In the genomic region with DNA sequence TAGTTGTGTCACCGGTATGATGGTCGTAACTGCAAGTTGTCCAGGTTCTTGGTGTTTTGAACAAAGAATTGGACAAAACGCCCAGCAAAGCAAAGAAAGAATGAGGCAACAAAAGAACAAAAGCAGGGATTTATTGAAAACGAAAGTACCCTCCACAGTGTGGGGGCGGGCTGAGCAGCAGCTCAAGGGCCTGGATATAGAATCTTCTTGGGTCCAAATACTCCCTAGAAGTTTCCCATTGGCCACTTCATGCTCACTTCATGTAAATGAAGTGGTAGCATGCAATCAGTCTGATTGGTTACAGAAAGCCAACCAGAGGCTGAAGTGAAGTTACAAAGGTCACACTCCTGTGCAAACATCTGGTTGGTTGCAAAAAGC, we compare ENCODE assay signal across 24 cellular contexts.
"Had no signal": no experiment of that assay in that cellular context is flagged by ENCODE, and none has a peak within 500 bp of the region (broad histone marks: within the 10 kb centered on the region; RNA-seq: fewer than 3 reads in every experiment).

No MANE protein-coding gene starts in this region.

- H3K9me3 Mint-ChIP-seq: activated naive CD4-positive, alpha-beta T cell treated with anti-CD3 and anti-CD28 coated beads, Interleukin-2, amount 50 U/mL, for 24 hours; activated T-helper 1 cell treated with anti-CD3 and anti-CD28 coated beads, Interleukin-12 subunit alpha, Interleukin-12 subunit beta, Interleukin-2, Interleukin-4 antibody, amounts not matched to agents 30 ng/mL and 10 ng/mL and 1 ng/mL, durations not matched to agents 14 hours and 24 hours and 36 hours; central memory CD8-positive, alpha-beta T cell; T-helper 1 cell treated with Interleukin-12 subunit alpha and Interleukin-12 subunit beta and Interleukin-4 antibody, amounts not matched to agents 30 μg/mL and 1 μg/mL, for 36 hours had no signal

- H3K27ac ChIP-seq: esophagus squamous epithelium, thoracic aorta, vagina had no signal

- H3K4me3 Mint-ChIP-seq: activated CD8-positive, alpha-beta memory T cell treated with anti-CD3 and anti-CD28 coated beads, Interleukin-2, amount 10 ng/mL, durations not matched to agents 7 days and 5 days; activated naive CD4-positive, alpha-beta T cell treated with anti-CD3 and anti-CD28 coated beads, Interleukin-2, amount 50 U/mL, for 24 hours; activated T-helper 1 cell treated with anti-CD3 and anti-CD28 coated beads, Interleukin-12 subunit alpha, Interleukin-12 subunit beta, Interleukin-2, Interleukin-4 antibody, amounts not matched to agents 30 ng/mL and 10 ng/mL and 1 ng/mL, durations not matched to agents 14 hours and 24 hours and 36 hours; central memory CD8-positive, alpha-beta T cell; effector memory CD8-positive, alpha-beta T cell; T-helper 1 cell treated with Interleukin-12 subunit alpha and Interleukin-12 subunit beta and Interleukin-4 antibody, amounts not matched to agents 30 μg/mL and 1 μg/mL, for 36 hours; type B pancreatic cell; WTC11 had no signal

- FAIRE-seq: colon, islet of Langerhans had no signal

- H3K27me3 Mint-ChIP-seq: type B pancreatic cell had no signal

- ATAC-seq: activated CD8-positive, alpha-beta memory T cell treated with anti-CD3 and anti-CD28 coated beads, Interleukin-2, amount 10 ng/mL, durations not matched to agents 7 days and 5 days; effector memory CD8-positive, alpha-beta T cell; gastroesophageal sphincter; WTC11 had no signal

- H3K36me3 ChIP-seq: esophagus squamous epithelium, gastroesophageal sphincter, sigmoid colon, thoracic aorta, vagina had no signal

- DNase-seq: activated CD4-positive, alpha-beta T cell treated with anti-CD3 and anti-CD28 coated beads, Interleukin-2, amount 50 U/mL, for 48 hours; activated CD8-positive, alpha-beta memory T cell treated with anti-CD3 and anti-CD28 coated beads, Interleukin-2, amount 10 ng/mL, durations not matched to agents 7 days and 5 days; activated gamma-delta T cell treated with Interleukin-2 at 50 U/mL for 16 hours; activated T-cell treated with anti-CD3 and anti-CD28 coated beads for 4 hours; anterior cingulate cortex; effector memory CD8-positive, alpha-beta T cell; esophagus squamous epithelium; head of caudate nucleus; occipital lobe; sigmoid colon; stimulated activated CD4-positive, alpha-beta T cell treated with anti-CD3 and anti-CD28 coated beads, Interleukin-4, amount 100 ng/mL, for 1 hour; stimulated activated naive CD4-positive, alpha-beta T cell; T1000 had no signal

- H3K36me3 Mint-ChIP-seq: activated CD8-positive, alpha-beta memory T cell treated with anti-CD3 and anti-CD28 coated beads, Interleukin-2, amount 10 ng/mL, durations not matched to agents 7 days and 5 days; activated naive CD4-positive, alpha-beta T cell treated with anti-CD3 and anti-CD28 coated beads, Interleukin-2, amount 50 U/mL, for 24 hours; type B pancreatic cell had no signal

- H3K4me1 Mint-ChIP-seq: activated CD8-positive, alpha-beta memory T cell treated with anti-CD3 and anti-CD28 coated beads, Interleukin-2, amount 10 ng/mL, durations not matched to agents 7 days and 5 days; activated naive CD4-positive, alpha-beta T cell treated with anti-CD3 and anti-CD28 coated beads, Interleukin-2, amount 50 U/mL, for 24 hours had no signal

- H3K9me3 ChIP-seq: esophagus squamous epithelium, gastroesophageal sphincter, sigmoid colon, thoracic aorta, vagina had no signal

- H3K4me3 ChIP-seq: esophagus squamous epithelium, gastroesophageal sphincter, sigmoid colon, thoracic aorta, vagina had no signal

- H3K27ac Mint-ChIP-seq: activated CD8-positive, alpha-beta memory T cell treated with anti-CD3 and anti-CD28 coated beads, Interleukin-2, amount 10 ng/mL, durations not matched to agents 7 days and 5 days; activated naive CD4-positive, alpha-beta T cell treated with anti-CD3 and anti-CD28 coated beads, Interleukin-2, amount 50 U/mL, for 24 hours; activated T-helper 1 cell treated with anti-CD3 and anti-CD28 coated beads, Interleukin-12 subunit alpha, Interleukin-12 subunit beta, Interleukin-2, Interleukin-4 antibody, amounts not matched to agents 30 ng/mL and 10 ng/mL and 1 ng/mL, durations not matched to agents 14 hours and 24 hours and 36 hours; effector memory CD8-positive, alpha-beta T cell; T-helper 1 cell treated with Interleukin-12 subunit alpha and Interleukin-12 subunit beta and Interleukin-4 antibody, amounts not matched to agents 30 μg/mL and 1 μg/mL, for 36 hours; type B pancreatic cell; WTC11 had no signal
